In the genomic region with DNA sequence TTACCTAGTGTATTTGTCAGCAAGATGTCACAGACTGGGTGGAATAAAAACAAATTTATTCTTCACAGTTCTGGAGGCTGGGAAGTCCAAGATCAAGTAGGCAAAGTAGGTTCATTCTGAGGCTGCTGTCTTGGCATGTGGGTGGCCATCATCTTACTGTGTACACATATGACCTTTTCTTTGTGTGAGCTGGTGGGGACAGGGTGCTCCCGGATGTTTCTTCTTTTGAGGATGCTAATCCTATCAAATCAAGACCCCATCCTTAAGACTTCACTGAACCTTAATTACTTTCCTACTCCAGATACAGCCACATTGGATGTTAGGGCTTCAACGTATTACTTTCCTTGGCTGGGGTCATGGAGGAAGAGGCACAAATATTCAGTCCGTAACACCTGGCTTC, we compare ENCODE assay signal across 17 cellular contexts.
DNase-seq lines count a peak whose midpoint lies in the region; ATAC-seq and TF ChIP-seq lines count a peak whose summit lies in the region.
"Had no signal": no experiment of that assay in that cellular context is flagged by ENCODE, and none has a peak within 500 bp of the region (broad histone marks: within the 10 kb centered on the region; RNA-seq: fewer than 3 reads in every experiment).

No MANE protein-coding gene starts in this region.

- H3K4me3 Mint-ChIP-seq in neural progenitor cell: no peak overlapping the region
- H3K4me3 Mint-ChIP-seq: B cell; CD4-positive, alpha-beta T cell; CD8-positive, alpha-beta T cell had no signal

- ATAC-seq in HG03045 (IDR thresholded peaks at IDR 0.05; ENCODE audit: unreplicated experiment): no peak
- ATAC-seq: A549; CD8-positive, alpha-beta T cell had no signal

- no peak overlapping the region for H3K9ac ChIP-seq in neural progenitor cell
- H3K9ac ChIP-seq: BLaER1 treated with 17β-estradiol and CSF1 and Interleukin-3, amounts not matched to agents 10 nM and 100 nM had no signal

- H3K27me3 ChIP-seq in WERI-Rb-1 (ENCODE audit: insufficient read depth, low read depth, severe bottlenecking) (peaks cover 9% of the 10 kb centered on the region), neural progenitor cell (no peaks in the 10 kb centered on the region)
- H3K27me3 ChIP-seq: BLaER1 treated with 17β-estradiol and CSF1 and Interleukin-3, amounts not matched to agents 10 nM and 100 nM had no signal

- no peak overlapping the region for H3K4me2 ChIP-seq in neural progenitor cell
- H3K4me2 ChIP-seq: A549 had no signal

- no peak overlapping the region for H2AFZ ChIP-seq in neural progenitor cell (replicated peaks)

- H3K36me3 Mint-ChIP-seq in neural progenitor cell: no peaks in the 10 kb centered on the region
- H3K36me3 Mint-ChIP-seq: CD8-positive, alpha-beta T cell had no signal

- TF ChIP-seq CTCF in WERI-Rb-1 (IDR thresholded peaks at IDR 0.05; ENCODE audit: low read depth, low read length) (no peak), neural progenitor cell (IDR thresholded peaks at IDR 0.05) (no peak)

- DNase-seq in NCI-H82 (lab: John Stamatoyannopoulos, UW): peak; percentile 59
- DNase-seq in WERI-Rb-1: peak; percentile 55
- peak; percentile 28 for DNase-seq in neural progenitor cell (ENCODE audit: low spot score)
- no peak for DNase-seq in NCI-H2107 (lab: John Stamatoyannopoulos, UW)
- DNase-seq: AML-193; Caco-2; Calu3; CD4-positive, alpha-beta T cell; CD8-positive, alpha-beta T cell; DMS79 treated with DMSO at 0.1 percent for 48 hours; GF-D8 had no signal

- H3K4me3 ChIP-seq in WERI-Rb-1 (ENCODE audit: low read depth, low read length): no peak overlapping the region
- H3K4me3 ChIP-seq in neural progenitor cell: no peak overlapping the region
- H3K4me3 ChIP-seq: A549; BLaER1 treated with 17β-estradiol and CSF1 and Interleukin-3, amounts not matched to agents 10 nM and 100 nM had no signal

- no peaks in the 10 kb centered on the region for H3F3A ChIP-seq in neural progenitor cell (ENCODE audit: low read depth)

- H3K4me1 ChIP-seq in neural progenitor cell: no peaks in the 10 kb centered on the region
- H3K4me1 ChIP-seq: A549, Caco-2 had no signal

- no peaks in the 10 kb centered on the region for H3K79me2 ChIP-seq in neural progenitor cell (ENCODE audit: low read depth)

- H3K27ac Mint-ChIP-seq in neural progenitor cell: no peak overlapping the region
- H3K27ac Mint-ChIP-seq: B cell; CD4-positive, alpha-beta T cell; CD8-positive, alpha-beta T cell had no signal

- H3K9me3 ChIP-seq in WERI-Rb-1 (ENCODE audit: severe bottlenecking) (no peaks in the 10 kb centered on the region), neural progenitor cell (ENCODE audit: low read depth) (no peaks in the 10 kb centered on the region)
- H3K9me3 ChIP-seq: A549; BLaER1 treated with 17β-estradiol and CSF1 and Interleukin-3, amounts not matched to agents 10 nM and 100 nM; Caco-2 had no signal

- H4K20me1 ChIP-seq in neural progenitor cell (ENCODE audit: low read depth): no peaks in the 10 kb centered on the region
- H4K20me1 ChIP-seq: BLaER1 treated with 17β-estradiol and CSF1 and Interleukin-3, amounts not matched to agents 10 nM and 100 nM had no signal

- no peak overlapping the region for H3K27ac ChIP-seq in WERI-Rb-1
- no peak overlapping the region for H3K27ac ChIP-seq in neural progenitor cell
- H3K27ac ChIP-seq: 22Rv1; A549; BLaER1 treated with 17β-estradiol and CSF1 and Interleukin-3, amounts not matched to agents 10 nM and 100 nM; C4-2B had no signal

- H3K36me3 ChIP-seq in WERI-Rb-1: no peaks in the 10 kb centered on the region
- H3K36me3 ChIP-seq in neural progenitor cell: no peaks in the 10 kb centered on the region
- H3K36me3 ChIP-seq: BLaER1 treated with 17β-estradiol and CSF1 and Interleukin-3, amounts not matched to agents 10 nM and 100 nM had no signal

- peaks cover 3% of the 10 kb centered on the region for H3K9me3 Mint-ChIP-seq in neural progenitor cell

- peaks cover 2% of the 10 kb centered on the region for H3K27me3 Mint-ChIP-seq in neural progenitor cell (ENCODE audit: insufficient read depth, low read depth)
- H3K27me3 Mint-ChIP-seq: B cell; CD4-positive, alpha-beta T cell had no signal

- no peaks in the 10 kb centered on the region for H3K4me1 Mint-ChIP-seq in neural progenitor cell
- H3K4me1 Mint-ChIP-seq: B cell had no signal
